In the genomic region with DNA sequence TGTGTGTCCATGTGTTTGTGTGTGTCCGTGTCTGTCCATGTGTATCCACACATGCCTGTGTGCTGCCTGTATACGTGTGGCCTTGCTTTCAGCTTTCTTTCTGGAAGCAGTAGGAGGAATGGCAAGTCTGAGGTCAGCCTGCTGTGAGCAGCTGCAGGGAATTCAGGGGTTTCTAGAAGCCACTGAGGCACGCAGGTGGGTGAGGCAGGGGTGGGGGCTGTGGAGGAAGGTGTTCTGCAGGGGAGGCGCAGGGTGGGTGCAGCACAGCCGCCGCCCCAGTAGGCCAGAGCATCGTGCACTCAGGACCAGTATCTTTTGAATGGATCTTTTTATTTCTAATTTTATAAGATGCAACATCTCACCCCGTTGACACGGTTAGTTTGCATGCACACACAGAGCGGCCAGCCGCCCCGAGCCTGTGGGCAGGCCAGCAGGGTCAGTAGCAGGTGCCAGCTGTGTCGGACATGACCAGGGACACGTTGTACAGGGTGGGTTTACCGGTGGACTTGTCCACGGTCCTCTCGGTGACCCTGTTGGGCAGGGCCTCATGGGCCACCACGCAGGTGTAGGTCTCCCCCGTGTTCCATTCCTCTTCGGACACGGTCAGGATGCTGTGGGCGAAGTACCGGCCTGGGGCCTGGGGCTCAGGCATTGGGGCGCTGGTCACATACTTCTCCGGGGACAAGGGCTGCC, we compare ENCODE assay signal across 1 cellular context.
TF ChIP-seq lines count a peak whose summit lies in the region.

No MANE protein-coding gene starts in this region.

TF ChIP-seq in GM12878, 131 proteins besides CTCF, POLR2A, EP300 and RAD21:
- TF ChIP-seq KDM1A (IDR thresholded peaks at IDR 0.05; ENCODE audit: borderline replicate concordance) = no peak
- TF ChIP-seq, protein P1, sequence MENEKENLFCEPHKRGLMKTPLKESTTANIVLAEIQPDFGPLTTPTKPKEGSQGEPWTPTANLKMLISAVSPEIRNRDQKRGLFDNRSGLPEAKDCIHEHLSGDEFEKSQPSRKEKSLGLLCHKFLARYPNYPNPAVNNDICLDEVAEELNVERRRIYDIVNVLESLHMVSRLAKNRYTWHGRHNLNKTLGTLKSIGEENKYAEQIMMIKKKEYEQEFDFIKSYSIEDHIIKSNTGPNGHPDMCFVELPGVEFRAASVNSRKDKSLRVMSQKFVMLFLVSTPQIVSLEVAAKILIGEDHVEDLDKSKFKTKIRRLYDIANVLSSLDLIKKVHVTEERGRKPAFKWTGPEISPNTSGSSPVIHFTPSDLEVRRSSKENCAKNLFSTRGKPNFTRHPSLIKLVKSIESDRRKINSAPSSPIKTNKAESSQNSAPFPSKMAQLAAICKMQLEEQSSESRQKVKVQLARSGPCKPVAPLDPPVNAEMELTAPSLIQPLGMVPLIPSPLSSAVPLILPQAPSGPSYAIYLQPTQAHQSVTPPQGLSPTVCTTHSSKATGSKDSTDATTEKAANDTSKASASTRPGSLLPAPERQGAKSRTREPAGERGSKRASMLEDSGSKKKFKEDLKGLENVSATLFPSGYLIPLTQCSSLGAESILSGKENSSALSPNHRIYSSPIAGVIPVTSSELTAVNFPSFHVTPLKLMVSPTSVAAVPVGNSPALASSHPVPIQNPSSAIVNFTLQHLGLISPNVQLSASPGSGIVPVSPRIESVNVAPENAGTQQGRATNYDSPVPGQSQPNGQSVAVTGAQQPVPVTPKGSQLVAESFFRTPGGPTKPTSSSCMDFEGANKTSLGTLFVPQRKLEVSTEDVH (IDR thresholded peaks at IDR 0.05; ENCODE audit: low read depth, partially characterized antibody) = peak; percentile 28
- TF ChIP-seq POU2F2 (IDR thresholded peaks at IDR 0.05; ENCODE audit: borderline replicate concordance, low read depth, low read length) = 0 out of 3 replicates have a peak, but pooled peaks have one; percentile 9
